In genomic region chr11:2076441-2076840, GRCh38 we compare ENCODE assay signal across 27 cellular contexts.
A peak's percentile ranks its signal among the peaks of the same experiment; 100 is the strongest.
DNase-seq lines count a peak whose midpoint lies in the region; ATAC-seq and TF ChIP-seq lines count a peak whose summit lies in the region.
"Had no signal": no experiment of that assay in that cellular context is flagged by ENCODE, and none has a peak within 500 bp of the region (broad histone marks: within the 10 kb centered on the region; RNA-seq: fewer than 3 reads in every experiment).

No MANE protein-coding gene starts in this region.

- H3K9me3 ChIP-seq in BLaER1 treated with 17β-estradiol and CSF1 and Interleukin-3, amounts not matched to agents 10 nM and 100 nM (replicated peaks in 1 of 11), result no peaks in the 10 kb centered on the region
- H3K9me3 ChIP-seq in osteoblast (ENCODE audit: low read depth, low read length), result no peaks in the 10 kb centered on the region
- H3K9me3 ChIP-seq: adrenal gland, left lung, right atrium auricular region, thyroid gland had no signal

- H3K4me3 ChIP-seq in BLaER1 treated with 17β-estradiol and CSF1 and Interleukin-3, amounts not matched to agents 10 nM and 100 nM, result no peak overlapping the region
- H3K4me3 ChIP-seq in osteoblast (ENCODE audit: insufficient read depth, low read length), result no peak overlapping the region
- H3K4me3 ChIP-seq: adrenal gland, left lung, right atrium auricular region, thyroid gland had no signal

- peaks cover 9% of the 10 kb centered on the region for H3K4me1 Mint-ChIP-seq in T-helper 2 cell treated with Interferon-gamma antibody and Interleukin-4, amounts not matched to agents 5 μg/mL and 100 μg/mL, for 36 hours (ENCODE audit: low read depth)
- peaks cover 34% of the 10 kb centered on the region for H3K4me1 Mint-ChIP-seq in activated CD4-positive, alpha-beta memory T cell treated with anti-CD3 and anti-CD28 coated beads, Interleukin-2, amount 10 ng/mL, durations not matched to agents 7 days and 5 days
- H3K4me1 Mint-ChIP-seq in nephron progenitor cell, result peaks cover 20% of the 10 kb centered on the region
- H3K4me1 Mint-ChIP-seq: immature natural killer cell had no signal

- H3K9me3 Mint-ChIP-seq in T-helper 2 cell treated with Interferon-gamma antibody and Interleukin-4, amounts not matched to agents 5 μg/mL and 100 μg/mL, for 36 hours, result no peaks in the 10 kb centered on the region
- H3K9me3 Mint-ChIP-seq in activated CD4-positive, alpha-beta memory T cell treated with anti-CD3 and anti-CD28 coated beads, Interleukin-2, amount 10 ng/mL, durations not matched to agents 7 days and 5 days, result no peaks in the 10 kb centered on the region
- H3K9me3 Mint-ChIP-seq in nephron progenitor cell, result peaks cover 6% of the 10 kb centered on the region
- H3K9me3 Mint-ChIP-seq: immature natural killer cell had no signal

- no peak overlapping the region for H3K27ac ChIP-seq in BLaER1 treated with 17β-estradiol and CSF1 and Interleukin-3, amounts not matched to agents 10 nM and 100 nM
- H3K27ac ChIP-seq in osteoblast (ENCODE audit: low read depth, low read length), result peak overlapping the region; percentile 43
- H3K27ac ChIP-seq: 22Rv1, adrenal gland, left lung, parathyroid adenoma, right atrium auricular region, thyroid gland had no signal

- H4K20me1 ChIP-seq in BLaER1 treated with 17β-estradiol and CSF1 and Interleukin-3, amounts not matched to agents 10 nM and 100 nM, result no peaks in the 10 kb centered on the region
- no peaks in the 10 kb centered on the region for H4K20me1 ChIP-seq in osteoblast (ENCODE audit: insufficient read depth, low read length)

- no peaks in the 10 kb centered on the region for H3K36me3 Mint-ChIP-seq in T-helper 2 cell treated with Interferon-gamma antibody and Interleukin-4, amounts not matched to agents 5 μg/mL and 100 μg/mL, for 36 hours (ENCODE audit: low read depth)
- no peaks in the 10 kb centered on the region for H3K36me3 Mint-ChIP-seq in activated CD4-positive, alpha-beta memory T cell treated with anti-CD3 and anti-CD28 coated beads, Interleukin-2, amount 10 ng/mL, durations not matched to agents 7 days and 5 days (ENCODE audit: low read depth)
- no peaks in the 10 kb centered on the region for H3K36me3 Mint-ChIP-seq in nephron progenitor cell (ENCODE audit: low read depth)
- H3K36me3 Mint-ChIP-seq: immature natural killer cell had no signal

- CTCF ChIA-PET in activated CD4-positive, alpha-beta memory T cell treated with anti-CD3 and anti-CD28 coated beads, Interleukin-2, amount 10 ng/mL, durations not matched to agents 7 days and 5 days (lab: Charles Lee), result interaction anchor here (0.7 kb wide), 1 partner anchor 816 kb away, joined by 4 read pairs; no protein-coding TSS in a partner anchor

- H2AFZ ChIP-seq in osteoblast (ENCODE audit: low read length), result no peak overlapping the region
- H2AFZ ChIP-seq: parathyroid adenoma had no signal

- H3K4me2 ChIP-seq in BLaER1 treated with 17β-estradiol and CSF1 and Interleukin-3, amounts not matched to agents 10 nM and 100 nM, result peak overlapping the region; percentile 18 to 66 (median 53); a peak in 18 of 22 replicates
- peak overlapping the region; percentile 38 for H3K4me2 ChIP-seq in osteoblast (ENCODE audit: insufficient read depth, low read length)

- DNase-seq in T-helper 2 cell treated with Interferon-gamma antibody and Interleukin-4, amounts not matched to agents 5 μg/mL and 100 μg/mL, for 36 hours (ENCODE audit: low spot score), result peak; percentile 3
- DNase-seq in T-helper 2 cell (no peak), osteoblast (ENCODE audit: insufficient read length, low spot score, missing footprints) (no peak), nephron progenitor cell (no peak), HUDEP-2 (lab: John Stamatoyannopoulos, UW; ENCODE audit: unreplicated experiment in 76 of 76) (no peak)
- DNase-seq in activated CD4-positive, alpha-beta memory T cell treated with anti-CD3 and anti-CD28 coated beads, Interleukin-2, amount 10 ng/mL, durations not matched to agents 7 days and 5 days, result no peak
- DNase-seq: AML-193; brain microvascular endothelial cell; DMS53; effector CD8-positive, alpha-beta T cell; foreskin melanocyte; GDM1; immature natural killer cell; KBM-7; MM.1S; NCI-H1436 treated with DMSO at 0.1 percent for 48 hours; NCI-H446 treated with DMSO at 0.1 percent for 48 hours; SHP77 treated with DMSO at 0.1 percent for 48 hours; stimulated activated CD4-positive, alpha-beta T cell treated with anti-CD3 and anti-CD28 coated beads, Interleukin-4, amount 100 ng/mL, for 4 hours; thyroid gland had no signal

- no peak overlapping the region for H3K27ac Mint-ChIP-seq in T-helper 2 cell treated with Interferon-gamma antibody and Interleukin-4, amounts not matched to agents 5 μg/mL and 100 μg/mL, for 36 hours
- H3K27ac Mint-ChIP-seq in activated CD4-positive, alpha-beta memory T cell treated with anti-CD3 and anti-CD28 coated beads, Interleukin-2, amount 10 ng/mL, durations not matched to agents 7 days and 5 days, result peak overlapping the region; percentile 72
- H3K27ac Mint-ChIP-seq in nephron progenitor cell, result no peak overlapping the region
- H3K27ac Mint-ChIP-seq: immature natural killer cell had no signal

- H3K4me3 Mint-ChIP-seq in T-helper 2 cell treated with Interferon-gamma antibody and Interleukin-4, amounts not matched to agents 5 μg/mL and 100 μg/mL, for 36 hours, result no peak overlapping the region
- H3K4me3 Mint-ChIP-seq in activated CD4-positive, alpha-beta memory T cell treated with anti-CD3 and anti-CD28 coated beads, Interleukin-2, amount 10 ng/mL, durations not matched to agents 7 days and 5 days, result no peak overlapping the region
- H3K4me3 Mint-ChIP-seq in nephron progenitor cell, result no peak overlapping the region
- H3K4me3 Mint-ChIP-seq: immature natural killer cell had no signal

- peaks cover 8 to 25% (median 19%) of the 10 kb centered on the region in 10 experiments; a peak in 19 of 20 replicates for H3K4me1 ChIP-seq in BLaER1 treated with 17β-estradiol and CSF1 and Interleukin-3, amounts not matched to agents 10 nM and 100 nM
- H3K4me1 ChIP-seq in osteoblast (ENCODE audit: insufficient read depth, low read length), result peaks cover 9% of the 10 kb centered on the region
- H3K4me1 ChIP-seq: adrenal gland, left lung, parathyroid adenoma, right atrium auricular region, thyroid gland had no signal

- H3K9ac ChIP-seq in BLaER1 treated with 17β-estradiol and CSF1 and Interleukin-3, amounts not matched to agents 10 nM and 100 nM, result no peak overlapping the region
- H3K9ac ChIP-seq: parathyroid adenoma had no signal

- H3K79me2 ChIP-seq in osteoblast (ENCODE audit: insufficient read depth, low read length), result no peaks in the 10 kb centered on the region
- H3K79me2 ChIP-seq: parathyroid adenoma had no signal

- ATAC-seq in HG03354 (IDR thresholded peaks at IDR 0.05; ENCODE audit: poor library complexity, severe bottlenecking, unreplicated experiment), result no peak
- ATAC-seq: left lung had no signal

- POLR2A ChIA-PET in activated CD4-positive, alpha-beta memory T cell treated with anti-CD3 and anti-CD28 coated beads, Interleukin-2, amount 10 ng/mL, durations not matched to agents 7 days and 5 days (lab: Charles Lee), result interaction anchor here (0.9 to 1.4 kb wide), 2 partner anchors 32 to 36 kb away, joined by 3 read pairs; no protein-coding TSS in a partner anchor

- no peaks in the 10 kb centered on the region for H3K36me3 ChIP-seq in BLaER1 treated with 17β-estradiol and CSF1 and Interleukin-3, amounts not matched to agents 10 nM and 100 nM
- H3K36me3 ChIP-seq in osteoblast (ENCODE audit: insufficient read depth, low read length), result no peaks in the 10 kb centered on the region
- H3K36me3 ChIP-seq: adrenal gland, brain microvascular endothelial cell, left lung, right atrium auricular region, thyroid gland had no signal

- peaks cover 25% of the 10 kb centered on the region for H3K27me3 Mint-ChIP-seq in T-helper 2 cell treated with Interferon-gamma antibody and Interleukin-4, amounts not matched to agents 5 μg/mL and 100 μg/mL, for 36 hours (ENCODE audit: low read depth)
- peaks cover 31% of the 10 kb centered on the region for H3K27me3 Mint-ChIP-seq in activated CD4-positive, alpha-beta memory T cell treated with anti-CD3 and anti-CD28 coated beads, Interleukin-2, amount 10 ng/mL, durations not matched to agents 7 days and 5 days
- H3K27me3 Mint-ChIP-seq in nephron progenitor cell (ENCODE audit: low read depth, poor library complexity), result peaks cover 28% of the 10 kb centered on the region

- no peaks in the 10 kb centered on the region; a peak in 1 of 22 replicates for H3K27me3 ChIP-seq in BLaER1 treated with 17β-estradiol and CSF1 and Interleukin-3, amounts not matched to agents 10 nM and 100 nM
- H3K27me3 ChIP-seq in osteoblast (ENCODE audit: insufficient read depth, low read length), result peaks cover 4% of the 10 kb centered on the region
- H3K27me3 ChIP-seq: brain microvascular endothelial cell, right atrium auricular region, thyroid gland had no signal

- TF ChIP-seq CTCF in osteoblast (IDR thresholded peaks at IDR 0.05; ENCODE audit: extremely low read depth, low read depth, low read length), result no peak
- no peak for TF ChIP-seq CTCF in nephron progenitor cell (IDR thresholded peaks at IDR 0.05)
